ENCODE assay signal across 19 cellular contexts in genomic region chr1:244196890-244197289, GRCh38.
"Had no signal": no experiment of that assay in that cellular context is flagged by ENCODE, and none has a peak within 500 bp of the region (broad histone marks: within the 10 kb centered on the region; RNA-seq: fewer than 3 reads in every experiment).

No MANE protein-coding gene starts in this region.

- H3K4me1 Mint-ChIP-seq: naive thymus-derived CD8-positive, alpha-beta T cell; neural crest cell had no signal

- H3K27me3 ChIP-seq: esophagus muscularis mucosa, gastroesophageal sphincter, stomach, transverse colon had no signal

- H3K9me3 ChIP-seq: esophagus muscularis mucosa, gastroesophageal sphincter, mucosa of descending colon, stomach, thoracic aorta, transverse colon had no signal

- H3K36me3 ChIP-seq: esophagus muscularis mucosa, gastroesophageal sphincter, stomach, thoracic aorta, transverse colon had no signal

- H3K4me3 ChIP-seq: esophagus muscularis mucosa, gastroesophageal sphincter, mucosa of descending colon, stomach, thoracic aorta, transverse colon had no signal

- H3K27ac Mint-ChIP-seq: dendritic cell treated with granulocyte-macrophage colony-stimulating factor and Interleukin-4, amounts not matched to agents 40 ng/mL and 50 ng/mL, for 4 days; effector memory CD8-positive, alpha-beta T cell had no signal

- FAIRE-seq: small intestine had no signal

- H3K27ac ChIP-seq: epithelial cell of prostate, esophagus muscularis mucosa, gastroesophageal sphincter, stomach, thoracic aorta, transverse colon had no signal

- H3K9me3 Mint-ChIP-seq: dendritic cell treated with granulocyte-macrophage colony-stimulating factor and Interleukin-4, amounts not matched to agents 40 ng/mL and 50 ng/mL, for 4 days; effector memory CD8-positive, alpha-beta T cell; neural crest cell had no signal

- H3K4me1 ChIP-seq: esophagus muscularis mucosa, gastroesophageal sphincter, stomach, transverse colon had no signal

- ATAC-seq: effector memory CD8-positive, alpha-beta T cell; gastroesophageal sphincter; left lobe of liver; mucosa of descending colon; naive thymus-derived CD8-positive, alpha-beta T cell; right cardiac atrium had no signal

- H3K36me3 Mint-ChIP-seq: naive thymus-derived CD8-positive, alpha-beta T cell had no signal

- H3K4me3 Mint-ChIP-seq: dendritic cell treated with granulocyte-macrophage colony-stimulating factor and Interleukin-4, amounts not matched to agents 40 ng/mL and 50 ng/mL, for 4 days; effector memory CD8-positive, alpha-beta T cell; naive thymus-derived CD8-positive, alpha-beta T cell; neural crest cell had no signal

- DNase-seq: effector memory CD8-positive, alpha-beta T cell; glutamatergic neuron; mammary epithelial cell; mucosa of descending colon; naive thymus-derived CD8-positive, alpha-beta T cell; right cardiac atrium; small intestine; stimulated activated CD4-positive, alpha-beta T cell treated with anti-CD3 and anti-CD28 coated beads, Interleukin-12 subunit alpha, Interleukin-12 subunit beta, amount 100 ng/mL, for 4 hours; stimulated activated naive CD4-positive, alpha-beta T cell; stomach; substantia nigra; transverse colon had no signal
